ENCODE assay signal across 9 cellular contexts in the genomic region with DNA sequence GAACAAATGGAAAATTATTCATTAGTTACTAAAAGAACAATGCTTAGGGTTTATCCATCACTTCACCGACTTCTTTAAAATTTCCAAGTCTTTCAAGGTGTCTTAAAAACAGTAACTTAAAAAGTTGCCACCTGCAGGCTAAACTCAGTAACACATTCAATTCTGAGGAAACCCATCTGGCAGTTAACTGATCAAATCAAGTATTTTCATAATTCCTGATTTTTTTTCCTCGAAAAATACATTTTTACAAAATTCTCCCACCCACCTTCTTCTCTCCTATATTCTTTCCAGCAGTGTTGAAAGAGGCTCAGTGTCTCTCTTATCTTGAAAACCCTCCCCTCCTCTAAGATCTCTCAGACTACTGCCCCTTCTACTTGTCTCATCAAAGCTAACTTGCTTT. TPM values are rescaled to one million over a fixed set of nuclear protein-coding genes. Genes with fewer than 3 reads are reported as not detected.
DNase-seq lines count a peak whose midpoint lies in the region; ATAC-seq and TF ChIP-seq lines count a peak whose summit lies in the region.
"Had no signal": no experiment of that assay in that cellular context is flagged by ENCODE, and none has a peak within 500 bp of the region (broad histone marks: within the 10 kb centered on the region; RNA-seq: fewer than 3 reads in every experiment).

No MANE protein-coding gene starts in this region.

- no peak for TF ChIP-seq POLR2A in right lobe of liver (IDR thresholded peaks at IDR 0.05)

- H3K4me3 Mint-ChIP-seq in H9, result no peak overlapping the region

- no peak overlapping the region for H3K56ac ChIP-seq in H9 (ENCODE audit: insufficient read length, low read depth, low read length)

- H3T11ph ChIP-seq in H9 (ENCODE audit: low read length), result no peak overlapping the region

- no peak overlapping the region for H2BK15ac ChIP-seq in H9 (ENCODE audit: low read depth, low read length)

- H2BK120ac ChIP-seq in H9 (ENCODE audit: low read depth, low read length, poor library complexity, severe bottlenecking), result no peak overlapping the region

- no peaks in the 10 kb centered on the region for H4K20me1 ChIP-seq in H9 (ENCODE audit: control insufficient read depth, insufficient read depth, insufficient read length)

- no peak overlapping the region for H3K27ac ChIP-seq in C4-2B
- no peak overlapping the region for H3K27ac ChIP-seq in H9 (ENCODE audit: insufficient read length, low read depth, low read length)
- no peak overlapping the region for H3K27ac ChIP-seq in right lobe of liver

- no peak overlapping the region for H2AFZ ChIP-seq in H9 (ENCODE audit: low read length)

- H3K23me2 ChIP-seq in H9 (ENCODE audit: insufficient read length, low read depth, low read length, poor library complexity, severe bottlenecking), result no peaks in the 10 kb centered on the region

- H3K4me2 ChIP-seq in H9 (ENCODE audit: insufficient read depth, insufficient read length, low read length), result no peak overlapping the region

- peaks cover 0 to 47% (median 10%) of the 10 kb centered on the region in 4 donors for H3K36me3 ChIP-seq in right lobe of liver

- no peak for DNase-seq in H9
- DNase-seq in astrocyte of the cerebellum (ENCODE audit: low read depth), result peak; percentile 37
- no peak for DNase-seq in right lobe of liver
- DNase-seq in cortex of kidney (lab: John Stamatoyannopoulos, UW), result no peak
- DNase-seq: effector CD4-positive, alpha-beta T cell had no signal

- H3K36me3 Mint-ChIP-seq in H9 (ENCODE audit: insufficient read depth in 1 of 3, low read depth in 3 of 3), result peaks cover 17 to 82% (median 73%) of the 10 kb centered on the region in 3 experiments; a peak in 6 of 7 replicates

- no peak overlapping the region for H3K9ac ChIP-seq in H9 (ENCODE audit: extremely low read depth, insufficient read length, low read length)

- peak; percentile 67 for TF ChIP-seq CTCF in C4-2B (conservative IDR thresholded peaks at IDR 0.05)
- peak; percentile 67; the same call in 2 of the 3 replicates for TF ChIP-seq CTCF in H9 (conservative IDR thresholded peaks at IDR 0.05)
- peak; percentile 30 for TF ChIP-seq CTCF in astrocyte of the cerebellum (IDR thresholded peaks at IDR 0.05; ENCODE audit: low read depth, low read length, missing control alignments)
- peak; percentile 33 to 52 (median 42) for TF ChIP-seq CTCF in right lobe of liver (IDR thresholded peaks at IDR 0.05)

- H3K18ac ChIP-seq in H9 (ENCODE audit: insufficient read length, low read depth, low read length), result no peak overlapping the region

- H3K4me1 ChIP-seq in H9 (ENCODE audit: insufficient read depth, low read length) (no peaks in the 10 kb centered on the region), right lobe of liver (no peaks in the 10 kb centered on the region)

- no peak overlapping the region for H3K14ac ChIP-seq in H9 (ENCODE audit: insufficient read depth, low read length)

- no peaks in the 10 kb centered on the region for H3K4me1 Mint-ChIP-seq in H9

- no peaks in the 10 kb centered on the region for H3K9me3 ChIP-seq in H9 (ENCODE audit: control insufficient read depth, low read depth, low read length)
- no peaks in the 10 kb centered on the region for H3K9me3 ChIP-seq in right lobe of liver

- H4K8ac ChIP-seq in H9 (replicated peaks; ENCODE audit: insufficient read length, low read depth, low read length), result no peak overlapping the region

- 100% methylated on average over 1 of the region's 2 CpGs for WGBS in H9 (ENCODE audit: extremely low coverage, insufficient read length, low lambda C conversion rate)
- WGBS in right lobe of liver (ENCODE audit: insufficient coverage, low coverage, low lambda C conversion rate, missing lambda C conversion rate), result 66% methylated on average over 2 of the region's 2 CpGs

- H3K4ac ChIP-seq in H9 (ENCODE audit: low read depth, low read length), result no peak overlapping the region

- H2BK20ac ChIP-seq in H9 (ENCODE audit: low read depth, low read length, poor library complexity, severe bottlenecking), result no peak overlapping the region

- H3K27me3 ChIP-seq in H9 (ENCODE audit: insufficient read depth, low read length), result no peaks in the 10 kb centered on the region
- no peaks in the 10 kb centered on the region for H3K27me3 ChIP-seq in right lobe of liver

- peak overlapping the region in 1 of 3 experiments; percentile 24; a peak in 1 of 7 replicates for H3K27ac Mint-ChIP-seq in H9

- no peak overlapping the region for H4K91ac ChIP-seq in H9 (ENCODE audit: insufficient read length, low read depth, low read length)

- intact Hi-C loops in right lobe of liver (cut with DNase I), result no loop called here

- no peak overlapping the region for H3K23ac ChIP-seq in H9 (ENCODE audit: insufficient read length, low read depth, low read length)

- no peak overlapping the region for H2BK5ac ChIP-seq in H9 (ENCODE audit: insufficient read length, low read length)

- no peaks in the 10 kb centered on the region for H3K79me2 ChIP-seq in H9 (ENCODE audit: insufficient read depth, low read length)

- no peaks in the 10 kb centered on the region for H3K27me3 Mint-ChIP-seq in H9 (ENCODE audit: low read depth)

- H3K4me3 ChIP-seq in astrocyte of the cerebellum (ENCODE audit: low read depth, low read length) (no peak overlapping the region), right lobe of liver (no peak overlapping the region)

- H2AK5ac ChIP-seq in H9 (ENCODE audit: insufficient read length, low read length), result no peak overlapping the region

- ATAC-seq in right lobe of liver (peak in 1 of 4 donors; percentile 35), GM18867 (IDR thresholded peaks at IDR 0.05; ENCODE audit: unreplicated experiment) (no peak), esophagus mucosa (no peak), HG03097 (IDR thresholded peaks at IDR 0.05; ENCODE audit: low FRiP score, unreplicated experiment) (no peak)

- in situ Hi-C loops in astrocyte of the cerebellum (cut with HindIII; ENCODE audit: low sequenced_read_pairs), result no loop called here

- no peaks in the 10 kb centered on the region for H3K9me3 Mint-ChIP-seq in H9

- no peaks in the 10 kb centered on the region for H3K79me1 ChIP-seq in H9 (ENCODE audit: insufficient read depth, low read depth, low read length, poor library complexity, severe bottlenecking)

- H4K5ac ChIP-seq in H9 (ENCODE audit: insufficient read length, low read depth, low read length), result no peak overlapping the region

- H2BK12ac ChIP-seq in H9 (ENCODE audit: insufficient read length, low read depth, low read length), result no peak overlapping the region

RNA-seq across cellular contexts. Expression of gene PARN, which starts 29.9 kb away (rescaled TPM):
- total RNA-seq in H9 (2021) (56.2 and 57.1 TPM in 2 replicates), right lobe of liver (10 to 100 TPM; 12.1 to 28.0 (median 15.6) TPM), esophagus mucosa (22.5 TPM)

RNA-seq across cellular contexts. Expression of gene BFAR, which starts 32.6 kb away (rescaled TPM):
- total RNA-seq in H9 (2021) (90.9 and 91.7 TPM in 2 replicates), right lobe of liver (10 to 100 TPM; 17.4 to 31.2 (median 22.9) TPM), esophagus mucosa (27.3 TPM)
